ENCODE assay signal across 27 cellular contexts in genomic region chr1:231526536-231526935, GRCh38. TPM values are rescaled to one million over a fixed set of nuclear protein-coding genes. Genes with fewer than 3 reads are reported as not detected.
DNase-seq lines count a peak whose midpoint lies in the region; ATAC-seq and TF ChIP-seq lines count a peak whose summit lies in the region.
"Had no signal": no experiment of that assay in that cellular context is flagged by ENCODE, and none has a peak within 500 bp of the region (broad histone marks: within the 10 kb centered on the region; RNA-seq: fewer than 3 reads in every experiment).

No MANE protein-coding gene starts in this region.

- H3K4me3 Mint-ChIP-seq in activated CD4-positive, alpha-beta T cell treated with anti-CD3 and anti-CD28 coated beads, Interleukin-2, amount 10 ng/mL, durations not matched to agents 7 days and 5 days, result no peak overlapping the region
- H3K4me3 Mint-ChIP-seq in T-helper 17 cell, result no peak overlapping the region
- no peak overlapping the region for H3K4me3 Mint-ChIP-seq in effector memory CD8-positive, alpha-beta T cell

- H3K27ac Mint-ChIP-seq in activated CD4-positive, alpha-beta T cell treated with anti-CD3 and anti-CD28 coated beads, Interleukin-2, amount 10 ng/mL, durations not matched to agents 7 days and 5 days, result peak overlapping the region; percentile 48
- H3K27ac Mint-ChIP-seq in T-helper 17 cell, result peak overlapping the region; percentile 98
- no peak overlapping the region for H3K27ac Mint-ChIP-seq in effector memory CD8-positive, alpha-beta T cell

- H3K9ac ChIP-seq in iPS-18a (ENCODE audit: low read length), result no peak overlapping the region
- H3K9ac ChIP-seq: KMS-11 had no signal

- H3K27me3 ChIP-seq in iPS-18a (ENCODE audit: control insufficient read depth, insufficient read depth, low read length) (no peaks in the 10 kb centered on the region), suprapubic skin (no peaks in the 10 kb centered on the region)
- H3K27me3 ChIP-seq: gastrocnemius medialis had no signal

- intact Hi-C loops in posterior vena cava (cut with DNase I), result loop anchor here in 1 of 2 donors (10.0 kb wide), 1 partner anchor 172 kb away; no protein-coding TSS in a partner anchor

- no peak for TF ChIP-seq CTCF in suprapubic skin (IDR thresholded peaks at IDR 0.05)

- CTCF ChIA-PET in activated CD4-positive, alpha-beta T cell treated with anti-CD3 and anti-CD28 coated beads, Interleukin-2, amount 10 ng/mL, durations not matched to agents 7 days and 5 days (lab: Charles Lee), result no interaction called here

- POLR2A ChIA-PET in activated CD4-positive, alpha-beta T cell treated with anti-CD3 and anti-CD28 coated beads, Interleukin-2, amount 10 ng/mL, durations not matched to agents 7 days and 5 days (lab: Charles Lee), result no interaction called here

- H3K27ac ChIP-seq in iPS-18a (ENCODE audit: low read length) (peak overlapping the region; percentile 2), suprapubic skin (peak overlapping the region; percentile 96)
- H3K27ac ChIP-seq: KMS-11 had no signal

- DNase-seq in activated CD4-positive, alpha-beta T cell treated with anti-CD3 and anti-CD28 coated beads, Interleukin-2, amount 10 ng/mL, durations not matched to agents 7 days and 5 days, result no peak
- no peak for DNase-seq in activated CD4-positive, alpha-beta T cell treated with anti-CD3 and anti-CD28 coated beads, Interleukin-2, amount 50 U/mL, for 48 hours
- no peak for DNase-seq in T-helper 17 cell
- DNase-seq in suprapubic skin (ENCODE audit: low spot score in 2 of 2), result no peak
- DNase-seq in posterior vena cava (ENCODE audit: low spot score), result no peak
- DNase-seq in effector memory CD8-positive, alpha-beta T cell, result no peak
- no peak for DNase-seq in stimulated activated CD4-positive, alpha-beta T cell treated with anti-CD3 and anti-CD28 coated beads, Interleukin-15, amount 100 ng/mL, for 24 hours
- DNase-seq: 8988T; activated CD4-positive, alpha-beta T cell treated with anti-CD3 and anti-CD28 coated beads, Interleukin-2, amount 10 ng/mL, durations not matched to agents 24 days and 14 days; activated CD8-positive, alpha-beta memory T cell treated with anti-CD3 and anti-CD28 coated beads, Interleukin-2, amount 50 U/mL, for 4 hours; activated naive CD4-positive, alpha-beta T cell treated with anti-CD3 and anti-CD28 coated beads, Interleukin-2, amount 50 U/mL, for 16 hours; aorta; gastrocnemius medialis; left cardiac atrium; mesendoderm; naive B cell; NCI-H187 treated with DMSO at 0.1 percent for 48 hours; NCI-H2227 treated with DMSO at 0.1 percent for 48 hours; NCI-H774; OCI-M1; SHP77 treated with DMSO at 0.1 percent for 48 hours; small intestine; stimulated activated CD4-positive, alpha-beta T cell treated with anti-CD3 and anti-CD28 coated beads, Interleukin-2, amount 100 ng/mL, for 48 hours; stimulated activated naive CD4-positive, alpha-beta T cell treated with Interleukin-2 at 50 U/mL for 16 hours; trophoblast cell had no signal

- peaks cover 18% of the 10 kb centered on the region for H3K36me3 Mint-ChIP-seq in activated CD4-positive, alpha-beta T cell treated with anti-CD3 and anti-CD28 coated beads, Interleukin-2, amount 10 ng/mL, durations not matched to agents 7 days and 5 days (ENCODE audit: low read depth)
- peaks cover 2% of the 10 kb centered on the region for H3K36me3 Mint-ChIP-seq in T-helper 17 cell (ENCODE audit: low read depth)
- peaks cover 36% of the 10 kb centered on the region for H3K36me3 Mint-ChIP-seq in effector memory CD8-positive, alpha-beta T cell (ENCODE audit: insufficient read depth)

- TF ChIP-seq EP300 in suprapubic skin (IDR thresholded peaks at IDR 0.05), result no peak

- peaks cover 19% of the 10 kb centered on the region for H3K4me1 ChIP-seq in iPS-18a (ENCODE audit: control insufficient read depth, low read depth, low read length)
- peaks cover 27% of the 10 kb centered on the region for H3K4me1 ChIP-seq in suprapubic skin

- no peaks in the 10 kb centered on the region for H3K27me3 Mint-ChIP-seq in activated CD4-positive, alpha-beta T cell treated with anti-CD3 and anti-CD28 coated beads, Interleukin-2, amount 10 ng/mL, durations not matched to agents 7 days and 5 days
- H3K27me3 Mint-ChIP-seq in T-helper 17 cell, result no peaks in the 10 kb centered on the region
- no peaks in the 10 kb centered on the region for H3K27me3 Mint-ChIP-seq in effector memory CD8-positive, alpha-beta T cell
- H3K27me3 Mint-ChIP-seq: activated CD4-positive, alpha-beta T cell treated with anti-CD3 and anti-CD28 coated beads, Interleukin-2, amount 10 ng/mL, durations not matched to agents 24 days and 14 days; naive B cell had no signal

- H3K4me1 Mint-ChIP-seq in activated CD4-positive, alpha-beta T cell treated with anti-CD3 and anti-CD28 coated beads, Interleukin-2, amount 10 ng/mL, durations not matched to agents 7 days and 5 days, result peaks cover 39% of the 10 kb centered on the region
- peaks cover 29% of the 10 kb centered on the region for H3K4me1 Mint-ChIP-seq in T-helper 17 cell
- H3K4me1 Mint-ChIP-seq in effector memory CD8-positive, alpha-beta T cell (ENCODE audit: low read depth in 2 of 2), result peaks cover 28 to 31% of the 10 kb centered on the region in 2 donors

- H3K9me3 Mint-ChIP-seq in activated CD4-positive, alpha-beta T cell treated with anti-CD3 and anti-CD28 coated beads, Interleukin-2, amount 10 ng/mL, durations not matched to agents 7 days and 5 days, result peaks cover 2% of the 10 kb centered on the region
- no peaks in the 10 kb centered on the region for H3K9me3 Mint-ChIP-seq in effector memory CD8-positive, alpha-beta T cell
- H3K9me3 Mint-ChIP-seq: activated CD4-positive, alpha-beta T cell treated with anti-CD3 and anti-CD28 coated beads, Interleukin-2, amount 10 ng/mL, durations not matched to agents 24 days and 14 days had no signal

- H3K9me3 ChIP-seq in T-helper 17 cell (ENCODE audit: control insufficient read depth, low read length, poor library complexity, severe bottlenecking), result no peaks in the 10 kb centered on the region
- H3K9me3 ChIP-seq in iPS-18a (ENCODE audit: control insufficient read depth, low read depth, low read length), result no peaks in the 10 kb centered on the region
- H3K9me3 ChIP-seq in suprapubic skin, result no peaks in the 10 kb centered on the region
- H3K9me3 ChIP-seq: gastrocnemius medialis had no signal

- H3K36me3 ChIP-seq in iPS-18a (ENCODE audit: control insufficient read depth, low read depth, low read length) (peaks cover 11% of the 10 kb centered on the region), suprapubic skin (no peaks in the 10 kb centered on the region)

- H3K4me3 ChIP-seq in iPS-18a (ENCODE audit: low read length) (no peak overlapping the region), suprapubic skin (no peak overlapping the region)

- ATAC-seq in T-helper 17 cell, result no peak
- no peak for ATAC-seq in effector memory CD8-positive, alpha-beta T cell (replicated peaks)
- ATAC-seq: gastrocnemius medialis, left cardiac atrium had no signal

- no peak for TF ChIP-seq POLR2A in suprapubic skin (IDR thresholded peaks at IDR 0.05)

RNA-seq across cellular contexts. Expression of gene TSNAX, which starts 1.9 kb away (rescaled TPM):
- total RNA-seq in activated CD4-positive, alpha-beta T cell treated with anti-CD3 and anti-CD28 coated beads, Interleukin-2, amount 10 ng/mL, durations not matched to agents 7 days and 5 days, result 10 to 100 TPM; 44.5 to 49.3 TPM
- total RNA-seq in T-helper 17 cell, result 10 to 100 TPM; 25.5 to 26.8 TPM
- 10 to 100 TPM; 18.8 to 36.4 (median 25.4) TPM for total RNA-seq in suprapubic skin
- 10 to 100 TPM; 41.4 to 42.7 TPM for total RNA-seq in posterior vena cava

Comparison
In these comparisons a context has a peak if more than half of its experiments do, and no peak if none do; other contexts are left out.
1. H3K27ac Mint-ChIP-seq: peak in activated CD4-positive, alpha-beta T cell treated with anti-CD3 and anti-CD28 coated beads, Interleukin-2, amount 10 ng/mL, durations not matched to agents 7 days and 5 days (single experiment) and T-helper 17 cell (single experiment); none in effector memory CD8-positive, alpha-beta T cell (0 of 2).